18 cellular contexts compared by ENCODE assay signal in the genomic region with DNA sequence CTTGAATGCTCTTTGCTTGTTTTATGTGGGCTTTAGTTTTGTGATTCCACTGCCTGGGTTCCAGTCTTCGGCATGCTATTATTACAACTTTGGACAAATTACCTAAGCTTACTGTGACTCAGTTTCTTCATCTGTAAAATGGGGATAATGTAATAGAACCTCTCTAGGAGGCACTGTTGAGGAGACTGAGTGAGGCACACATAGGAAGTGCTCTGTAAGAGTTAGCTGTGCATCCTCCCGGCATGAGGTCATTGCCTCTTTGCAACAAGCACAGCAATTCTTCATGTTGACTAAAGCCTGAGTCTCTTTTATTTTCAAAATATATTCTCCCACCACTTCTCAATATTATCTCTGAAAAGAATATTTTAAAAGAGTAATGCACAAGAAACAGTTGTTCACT.
DNase-seq lines count a peak whose midpoint lies in the region; ATAC-seq, FAIRE-seq and TF ChIP-seq lines count a peak whose summit lies in the region.
"Had no signal": no experiment of that assay in that cellular context is flagged by ENCODE, and none has a peak within 500 bp of the region (broad histone marks: within the 10 kb centered on the region; RNA-seq: fewer than 3 reads in every experiment).

No MANE protein-coding gene starts in this region.

- peak overlapping the region; percentile 77 for H3K27ac ChIP-seq in Panc1 (ENCODE audit: low read length)
- H3K27ac ChIP-seq: dorsolateral prefrontal cortex, esophagus muscularis mucosa had no signal

- H3K4me1 ChIP-seq in Panc1 (ENCODE audit: control insufficient read depth, insufficient read depth, low read length), result peaks cover 6% of the 10 kb centered on the region
- H3K4me1 ChIP-seq: esophagus muscularis mucosa had no signal

- no peak for ATAC-seq in Panc1
- no peak for ATAC-seq in GM21737 (IDR thresholded peaks at IDR 0.05; ENCODE audit: unreplicated experiment)
- no peak for ATAC-seq in HG02571 (IDR thresholded peaks at IDR 0.05; ENCODE audit: unreplicated experiment)
- ATAC-seq: left lobe of liver, sciatic nerve had no signal

- BruUV-seq in Panc1 (replicated peaks; lab: Mats Ljungman, UMichigan), result no TSS peak

- peak; percentile 48 for FAIRE-seq in H54 (lab: Jason Lieb, UNC)

- DNase-seq in H54 (ENCODE audit: insufficient read length, low spot score), result no peak
- DNase-seq in Panc1 (ENCODE audit: low read depth, low spot score), result no peak
- DNase-seq in fibroblast of mammary gland (ENCODE audit: low read depth), result peak; percentile 86
- peak; percentile 33 for DNase-seq in stromal cell of bone marrow (ENCODE audit: low read depth)
- no peak for DNase-seq in activated effector memory CD4-positive, alpha-beta T cell treated with anti-CD3 and anti-CD28 coated beads, Interleukin-2, amount 50 U/mL, for 16 hours
- DNase-seq: activated CD4-positive, alpha-beta memory T cell treated with anti-CD3 and anti-CD28 coated beads for 36 hours; activated T-cell treated with anti-CD3 and anti-CD28 coated beads, Interleukin-2, amount 50 U/mL, for 1 hour; dorsolateral prefrontal cortex; GOT3; NCI-H1105; stimulated activated CD4-positive, alpha-beta T cell treated with anti-CD3 and anti-CD28 coated beads, Interleukin-4, amount 100 ng/mL, for 24 hours; stimulated activated CD8-positive, alpha-beta memory T cell treated with anti-CD3 and anti-CD28 coated beads, Interleukin-4, amount 100 ng/mL, for 48 hours had no signal

- POLR2A ChIA-PET in Panc1 (lab: Charles Lee), result no interaction called here

- CTCF ChIA-PET in Panc1 (lab: Charles Lee), result no interaction called here

- TF ChIP-seq CTCF in Panc1 (IDR thresholded peaks at IDR 0.05) (no peak), fibroblast of mammary gland (conservative IDR thresholded peaks at IDR 0.05; ENCODE audit: control insufficient read depth, insufficient read depth, low read depth, low read length) (peak; percentile 4)

- no peaks in the 10 kb centered on the region for H3K9me3 ChIP-seq in Panc1 (ENCODE audit: control insufficient read depth, insufficient read depth, low read depth, low read length)
- H3K9me3 ChIP-seq: esophagus muscularis mucosa had no signal

- no peaks in the 10 kb centered on the region for H3K36me3 ChIP-seq in Panc1 (ENCODE audit: control insufficient read depth, insufficient read depth, low read length)
- H3K36me3 ChIP-seq: BLaER1 treated with 17β-estradiol and CSF1 and Interleukin-3, amounts not matched to agents 10 nM and 100 nM; esophagus muscularis mucosa had no signal

- in situ Hi-C loops in Panc1 (cut with HindIII; ENCODE audit: low pct_unique_long_range_greater_than_20kb, low sequenced_read_pairs), result no loop called here

- TF ChIP-seq POLR2A in H54 (IDR thresholded peaks at IDR 0.05; ENCODE audit: low read depth, low read length), result no peak

- H3K4me3 ChIP-seq in Panc1 (ENCODE audit: low read depth in 2 of 2, low read length in 2 of 2), result no peak overlapping the region
- H3K4me3 ChIP-seq in fibroblast of mammary gland (ENCODE audit: control insufficient read depth, low read depth, low read length), result no peak overlapping the region
- H3K4me3 ChIP-seq: BLaER1 treated with 17β-estradiol and CSF1 and Interleukin-3, amounts not matched to agents 10 nM and 100 nM; dorsolateral prefrontal cortex; esophagus muscularis mucosa had no signal

- H3K27me3 ChIP-seq in Panc1 (ENCODE audit: control insufficient read depth, insufficient read depth, low read length), result no peaks in the 10 kb centered on the region
- H3K27me3 ChIP-seq: BLaER1 treated with 17β-estradiol and CSF1 and Interleukin-3, amounts not matched to agents 10 nM and 100 nM; dorsolateral prefrontal cortex; esophagus muscularis mucosa had no signal

- intact Hi-C loops in Panc1 (cut with micrococcal nuclease; ENCODE audit: unreplicated experiment), result no loop called here

Comparison
In these comparisons a context has a peak if more than half of its experiments do, and no peak if none do; other contexts are left out.
1. DNase-seq: peak in fibroblast of mammary gland (single experiment) and stromal cell of bone marrow (single experiment); none in H54 (single experiment), Panc1 (single experiment) and activated effector memory CD4-positive, alpha-beta T cell treated with anti-CD3 and anti-CD28 coated beads, Interleukin-2, amount 50 U/mL, for 16 hours (single experiment).